In the genomic region with DNA sequence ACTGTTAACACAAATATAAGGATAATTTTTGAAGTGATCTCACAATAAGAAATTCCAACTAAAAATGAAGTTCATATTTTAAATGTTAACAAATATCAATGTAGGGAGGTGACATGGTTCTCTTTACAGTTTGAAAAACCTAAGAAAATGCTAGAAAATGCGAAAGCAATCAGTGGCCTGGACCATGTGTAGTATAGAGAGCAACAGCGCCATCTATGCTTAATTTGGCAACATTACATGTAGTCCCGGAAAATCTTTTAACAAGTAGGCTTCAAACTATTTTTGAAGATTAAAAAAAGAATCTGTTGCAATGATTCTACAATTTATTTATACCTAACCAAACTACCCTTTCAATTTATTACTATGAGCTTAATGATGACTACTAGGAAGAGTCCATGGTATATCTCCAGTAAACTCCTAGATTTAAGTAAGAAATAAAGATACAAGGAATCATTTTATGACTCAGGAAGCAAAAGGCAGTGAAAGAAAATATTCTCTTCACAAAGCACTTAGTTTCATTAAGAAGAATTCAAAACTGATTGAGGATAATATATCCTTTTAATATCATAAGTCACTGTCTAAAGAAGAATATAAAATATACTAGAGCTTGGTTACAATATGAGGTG, we compare ENCODE assay signal across 8 cellular contexts. TPM values are rescaled to one million over a fixed set of nuclear protein-coding genes. Genes with fewer than 3 reads are reported as not detected.
DNase-seq lines count a peak whose midpoint lies in the region; ATAC-seq, FAIRE-seq and TF ChIP-seq lines count a peak whose summit lies in the region.

No MANE protein-coding gene starts in this region.

- intact Hi-C loops in breast epithelium (cut with DNase I; ENCODE audit: low total_unique reads) = no loop called here

- no peak for ATAC-seq in HG02759 (IDR thresholded peaks at IDR 0.05; ENCODE audit: unreplicated experiment)
- no peak for ATAC-seq in GM18868 (IDR thresholded peaks at IDR 0.05; ENCODE audit: unreplicated experiment)

- H3K27me3 ChIP-seq in breast epithelium (no peaks in the 10 kb centered on the region), suprapubic skin (no peaks in the 10 kb centered on the region)

- no peaks in the 10 kb centered on the region for H3K9me3 ChIP-seq in breast epithelium
- H3K9me3 ChIP-seq in suprapubic skin = no peaks in the 10 kb centered on the region

- peak; percentile 42 for DNase-seq in H4 (ENCODE audit: low spot score)
- DNase-seq in NCI-H748 treated with DMSO at 0.1 percent for 48 hours (lab: John Stamatoyannopoulos, UW) = peak; percentile 20
- DNase-seq in breast epithelium (ENCODE audit: low spot score in 2 of 2) = no peak
- no peak for DNase-seq in suprapubic skin (ENCODE audit: low spot score in 2 of 2)

- H3K4me1 ChIP-seq in breast epithelium (no peaks in the 10 kb centered on the region), suprapubic skin (no peaks in the 10 kb centered on the region)

- whole genome bisulfite sequencing in suprapubic skin = 6% methylated on average over 3 of the region's 3 CpGs

- FAIRE-seq in islet of Langerhans (lab: Jason Lieb, UNC) = peak; percentile 99

- H3K4me3 ChIP-seq in breast epithelium (no peak overlapping the region), suprapubic skin (no peak overlapping the region)

- TF ChIP-seq POLR2A in breast epithelium (IDR thresholded peaks at IDR 0.05) (no peak), suprapubic skin (IDR thresholded peaks at IDR 0.05) (no peak)

- TF ChIP-seq EP300 in suprapubic skin (IDR thresholded peaks at IDR 0.05) = no peak

- H3K27ac ChIP-seq in C4-2B (no peak overlapping the region), breast epithelium (no peak overlapping the region), suprapubic skin (no peak overlapping the region)

- H3K36me3 ChIP-seq in breast epithelium (peaks cover 3% of the 10 kb centered on the region), suprapubic skin (peaks cover 47% of the 10 kb centered on the region)

- TF ChIP-seq CTCF in C4-2B (conservative IDR thresholded peaks at IDR 0.05) = peak; percentile 90
- TF ChIP-seq CTCF in breast epithelium (IDR thresholded peaks at IDR 0.05) = peak; percentile 51 to 85 (median 70)
- peak; percentile 74 to 90 for TF ChIP-seq CTCF in suprapubic skin (IDR thresholded peaks at IDR 0.05)

RNA-seq across cellular contexts. Expression of gene NDUFA10, which starts 33.3 kb away (rescaled TPM):
- total RNA-seq in H4 (2014; rRNA removed; shearing (Covaris generic)) = 184 and 192 TPM in 2 replicates
- total RNA-seq in breast epithelium (100 to 1,000 TPM in 1 of 3 donors, 10 to 100 TPM in 2; 63.1 to 141 (median 89.1) TPM), suprapubic skin (100 to 1,000 TPM in 3 of 4 donors, 10 to 100 TPM in 1; 95.2 to 179 (median 165) TPM)

RNA-seq across cellular contexts. Expression of gene OR6B2, which starts 38.4 kb away (rescaled TPM):
- not detected in 2 replicates for total RNA-seq in H4 (2014; rRNA removed; shearing (Covaris generic))
- not detected for total RNA-seq in breast epithelium
- not detected for total RNA-seq in suprapubic skin

Comparison
In these comparisons a context has a peak if more than half of its experiments do, and no peak if none do; other contexts are left out.
1. DNase-seq: peak in H4 (single experiment) and NCI-H748 treated with DMSO at 0.1 percent for 48 hours (single experiment); none in breast epithelium (0 of 2) and suprapubic skin (0 of 2).
2. Peak in every context shown above with its lines, with median percentiles within 50 percentile points of each other: CTCF ChIP-seq.